ENCODE assay signal across 15 cellular contexts in the genomic region with DNA sequence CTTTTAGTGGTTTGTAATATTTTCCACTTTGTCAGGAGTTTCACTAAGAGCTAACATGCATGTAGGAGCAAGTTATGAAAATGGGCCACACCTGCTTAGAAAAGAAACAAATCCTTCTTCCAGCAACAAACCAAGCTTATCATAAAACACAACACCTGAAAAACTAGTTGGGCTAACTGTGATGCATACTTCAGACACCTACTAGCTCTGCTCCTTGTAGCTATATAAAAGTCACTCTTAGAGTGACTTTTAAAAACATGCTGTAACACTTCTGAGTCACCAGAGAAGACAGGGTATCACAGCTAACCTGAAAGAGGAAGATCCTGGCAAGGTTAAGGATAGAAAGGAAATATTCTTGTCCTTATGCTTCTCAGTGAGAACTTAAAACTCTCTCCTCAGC. TPM values are rescaled to one million over a fixed set of nuclear protein-coding genes. Genes with fewer than 3 reads are reported as not detected.
DNase-seq lines count a peak whose midpoint lies in the region; ATAC-seq and TF ChIP-seq lines count a peak whose summit lies in the region.
"Had no signal": no experiment of that assay in that cellular context is flagged by ENCODE, and none has a peak within 500 bp of the region (broad histone marks: within the 10 kb centered on the region; RNA-seq: fewer than 3 reads in every experiment).

No MANE protein-coding gene starts in this region.

- no peak overlapping the region for H3K23ac ChIP-seq in trophoblast cell (ENCODE audit: low read length)

- H3K36me3 ChIP-seq in HEK293 (ENCODE audit: control insufficient read depth in 2 of 2, insufficient read depth in 1 of 2, low read length in 2 of 2) (no peaks in the 10 kb centered on the region), MM.1S (replicated peaks; ENCODE audit: insufficient read depth, low read length) (no peaks in the 10 kb centered on the region), trophoblast cell (ENCODE audit: control insufficient read depth in 1 of 2, insufficient read depth in 2 of 2, low read length in 2 of 2) (no peaks in the 10 kb centered on the region), GM23338 (ENCODE audit: insufficient read depth) (no peaks in the 10 kb centered on the region), colonic mucosa (no peaks in the 10 kb centered on the region), gastroesophageal sphincter (no peaks in the 10 kb centered on the region)

- no peak overlapping the region for H2BK5ac ChIP-seq in trophoblast cell (ENCODE audit: low read depth, low read length, poor library complexity)

- H3K4me2 ChIP-seq in MM.1S (ENCODE audit: low read depth, low read length) (no peak overlapping the region; the same call in 1 of the 2 replicates), trophoblast cell (ENCODE audit: low read length) (no peak overlapping the region), GM23338 (no peak overlapping the region)

- TF ChIP-seq CTCF in HEK293 (tag by site-specific recombination; IDR thresholded peaks at IDR 0.05) (no peak), MM.1S (IDR thresholded peaks at IDR 0.05; ENCODE audit: low read length) (no peak), GM23338 (conservative IDR thresholded peaks at IDR 0.05; ENCODE audit: low read depth in 2 of 2) (no peak), colonic mucosa (IDR thresholded peaks at IDR 0.05) (no peak), gastroesophageal sphincter (IDR thresholded peaks at IDR 0.05) (no peak)

- peaks cover 11% of the 10 kb centered on the region for H3K79me2 ChIP-seq in MM.1S (ENCODE audit: low read length)
- H3K79me2 ChIP-seq in trophoblast cell (ENCODE audit: control insufficient read depth, insufficient read depth, low read length, poor library complexity), result peaks cover 11% of the 10 kb centered on the region
- H3K79me2 ChIP-seq in GM23338 (replicated peaks; ENCODE audit: insufficient read depth), result peaks cover 7% of the 10 kb centered on the region

- H3K27ac ChIP-seq in HEK293 (ENCODE audit: extremely low read depth, low read depth, low read length) (no peak overlapping the region), MM.1S (ENCODE audit: low read length) (peak overlapping the region; percentile 22; the same call in 1 of the 2 replicates), trophoblast cell (ENCODE audit: low read depth, low read length) (no peak overlapping the region), GM23338 (ENCODE audit: low read depth) (no peak overlapping the region), colonic mucosa (no peak overlapping the region), gastroesophageal sphincter (no peak overlapping the region)
- H3K27ac ChIP-seq: WERI-Rb-1 had no signal

- no peaks in the 10 kb centered on the region for H3K9me3 ChIP-seq in HEK293 (ENCODE audit: control insufficient read depth, insufficient read depth, low read depth, low read length)
- no peaks in the 10 kb centered on the region for H3K9me3 ChIP-seq in MM.1S (replicated peaks; ENCODE audit: insufficient read depth, low read length)
- no peaks in the 10 kb centered on the region for H3K9me3 ChIP-seq in trophoblast cell (ENCODE audit: insufficient read depth, low read depth, low read length)
- no peaks in the 10 kb centered on the region for H3K9me3 ChIP-seq in colonic mucosa
- H3K9me3 ChIP-seq in gastroesophageal sphincter, result no peaks in the 10 kb centered on the region

- no peak overlapping the region for H3K4ac ChIP-seq in trophoblast cell (ENCODE audit: low read depth, low read length)

- TF ChIP-seq EP300 in gastroesophageal sphincter (IDR thresholded peaks at IDR 0.05), result no peak

- H4K12ac ChIP-seq in trophoblast cell (ENCODE audit: low read depth, low read length), result no peak overlapping the region

- H3K36me3 Mint-ChIP-seq in activated naive CD8-positive, alpha-beta T cell treated with anti-CD3 and anti-CD28 coated beads, Interleukin-2, amount 50 U/mL, for 24 hours (ENCODE audit: low read depth), result no peaks in the 10 kb centered on the region
- no peaks in the 10 kb centered on the region for H3K36me3 Mint-ChIP-seq in GM23338 (ENCODE audit: low read depth)

- H3K9me2 ChIP-seq in MM.1S (replicated peaks; ENCODE audit: insufficient read depth, low read length) (no peaks in the 10 kb centered on the region), GM23338 (ENCODE audit: insufficient read depth) (no peaks in the 10 kb centered on the region)

- peak overlapping the region; percentile 9 for H3K27ac Mint-ChIP-seq in activated naive CD8-positive, alpha-beta T cell treated with anti-CD3 and anti-CD28 coated beads, Interleukin-2, amount 50 U/mL, for 24 hours
- H3K27ac Mint-ChIP-seq in GM23338, result no peak overlapping the region
- H3K27ac Mint-ChIP-seq: activated CD8-positive, alpha-beta memory T cell treated with anti-CD3 and anti-CD28 coated beads, Interleukin-2, amount 10 ng/mL, durations not matched to agents 7 days and 5 days; H9 had no signal

- no peak for TF ChIP-seq POLR2A in gastroesophageal sphincter (IDR thresholded peaks at IDR 0.05)

- no peak overlapping the region for H3K4me3 Mint-ChIP-seq in activated naive CD8-positive, alpha-beta T cell treated with anti-CD3 and anti-CD28 coated beads, Interleukin-2, amount 50 U/mL, for 24 hours
- no peak overlapping the region for H3K4me3 Mint-ChIP-seq in GM23338
- H3K4me3 Mint-ChIP-seq: activated CD8-positive, alpha-beta memory T cell treated with anti-CD3 and anti-CD28 coated beads, Interleukin-2, amount 10 ng/mL, durations not matched to agents 7 days and 5 days; H9 had no signal

- H4K91ac ChIP-seq in trophoblast cell (ENCODE audit: low read depth, low read length), result no peak overlapping the region

- CTCF ChIA-PET in HEK293 (lab: Yijun Ruan, JAX), result interaction anchor here (0.5 to 0.6 kb wide), 2 partner anchors 69 to 90 kb away, joined by 3 to 4 read pairs; no protein-coding TSS in a partner anchor

- H4K8ac ChIP-seq in trophoblast cell (ENCODE audit: low read depth, low read length), result no peak overlapping the region

- H3K4me3 ChIP-seq in HEK293 (ENCODE audit: low read depth, low read length) (no peak overlapping the region), MM.1S (ENCODE audit: low read length) (no peak overlapping the region), trophoblast cell (ENCODE audit: low read depth, low read length) (no peak overlapping the region), GM23338 (no peak overlapping the region), colonic mucosa (no peak overlapping the region), gastroesophageal sphincter (no peak overlapping the region)

- H3K79me1 ChIP-seq in trophoblast cell (ENCODE audit: low read length), result peaks cover 16% of the 10 kb centered on the region

- H3K4me1 ChIP-seq in HEK293 (ENCODE audit: control insufficient read depth, insufficient read depth, low read length), result no peaks in the 10 kb centered on the region
- peaks cover 18% of the 10 kb centered on the region for H3K4me1 ChIP-seq in MM.1S (ENCODE audit: low read length)
- H3K4me1 ChIP-seq in trophoblast cell (ENCODE audit: control insufficient read depth in 1 of 2, insufficient read depth in 2 of 2, low read length in 2 of 2), result no peaks in the 10 kb centered on the region
- peaks cover 17% of the 10 kb centered on the region for H3K4me1 ChIP-seq in GM23338 (ENCODE audit: insufficient read depth)
- no peaks in the 10 kb centered on the region for H3K4me1 ChIP-seq in colonic mucosa
- peaks cover 0 to 14% (median 0%) of the 10 kb centered on the region in 3 donors for H3K4me1 ChIP-seq in gastroesophageal sphincter

- peaks cover 2% of the 10 kb centered on the region for H3K27me3 Mint-ChIP-seq in activated naive CD8-positive, alpha-beta T cell treated with anti-CD3 and anti-CD28 coated beads, Interleukin-2, amount 50 U/mL, for 24 hours
- H3K27me3 Mint-ChIP-seq in GM23338 (ENCODE audit: insufficient read depth, low read depth, poor library complexity), result peaks cover 2% of the 10 kb centered on the region

- H3K9ac ChIP-seq in MM.1S (ENCODE audit: low read length) (no peak overlapping the region), trophoblast cell (ENCODE audit: low read length) (no peak overlapping the region), colonic mucosa (ENCODE audit: low read depth in 2 of 2, low read length in 2 of 2) (peak overlapping the region in 1 of 2 donors; percentile 19)

- no peak overlapping the region for H2BK120ac ChIP-seq in trophoblast cell (ENCODE audit: insufficient read depth, low read length, poor library complexity)

- intact Hi-C loops in colonic mucosa (cut with DNase I), result no loop called here

- H2AFZ ChIP-seq in MM.1S (ENCODE audit: low read length) (no peak overlapping the region), trophoblast cell (ENCODE audit: insufficient read depth, low read length, poor library complexity) (no peak overlapping the region), GM23338 (no peak overlapping the region)

- H3F3A ChIP-seq in MM.1S (ENCODE audit: insufficient read depth, low read length), result peaks cover 12% of the 10 kb centered on the region; the same call in 1 of the 2 replicates
- no peaks in the 10 kb centered on the region for H3F3A ChIP-seq in GM23338 (replicated peaks; ENCODE audit: low read depth)

- POLR2A ChIA-PET in HEK293 (lab: Yijun Ruan, JAX), result no interaction called here

- no peak for ATAC-seq in activated naive CD8-positive, alpha-beta T cell treated with anti-CD3 and anti-CD28 coated beads, Interleukin-2, amount 50 U/mL, for 24 hours
- ATAC-seq in GM23338 (no peak), gastroesophageal sphincter (no peak)
- ATAC-seq: activated CD8-positive, alpha-beta memory T cell treated with anti-CD3 and anti-CD28 coated beads, Interleukin-2, amount 10 ng/mL, durations not matched to agents 7 days and 5 days; left cardiac atrium; right cardiac atrium had no signal

- H4K20me1 ChIP-seq in MM.1S (ENCODE audit: insufficient read depth, low read length), result no peaks in the 10 kb centered on the region
- peaks cover under 1% of the 10 kb centered on the region; the same call in 1 of the 2 replicates for H4K20me1 ChIP-seq in GM23338 (replicated peaks; ENCODE audit: insufficient read depth)

- peaks cover 30% of the 10 kb centered on the region for H3K4me1 Mint-ChIP-seq in activated naive CD8-positive, alpha-beta T cell treated with anti-CD3 and anti-CD28 coated beads, Interleukin-2, amount 50 U/mL, for 24 hours
- peaks cover 13% of the 10 kb centered on the region for H3K4me1 Mint-ChIP-seq in GM23338

- H3K18ac ChIP-seq in trophoblast cell (ENCODE audit: low read length), result no peak overlapping the region

- no peaks in the 10 kb centered on the region for H3K27me3 ChIP-seq in MM.1S (replicated peaks; ENCODE audit: insufficient read depth, low read length)
- H3K27me3 ChIP-seq in trophoblast cell (ENCODE audit: insufficient read depth, low read length), result no peaks in the 10 kb centered on the region
- no peaks in the 10 kb centered on the region for H3K27me3 ChIP-seq in GM23338 (ENCODE audit: insufficient read depth)
- no peaks in the 10 kb centered on the region for H3K27me3 ChIP-seq in colonic mucosa
- H3K27me3 ChIP-seq in gastroesophageal sphincter, result no peaks in the 10 kb centered on the region

- no peak overlapping the region for H2BK12ac ChIP-seq in trophoblast cell (ENCODE audit: low read length)

- no peak overlapping the region for H3K14ac ChIP-seq in trophoblast cell (ENCODE audit: low read length)

- DNase-seq in MM.1S (peak; percentile 19), trophoblast cell (peak; percentile 66 to 95), GM23338 (ENCODE audit: low spot score) (no peak), colonic mucosa (no peak)
- DNase-seq in activated naive CD8-positive, alpha-beta T cell treated with anti-CD3 and anti-CD28 coated beads, Interleukin-2, amount 50 U/mL, for 24 hours, result no peak
- DNase-seq: activated CD8-positive, alpha-beta memory T cell treated with anti-CD3 and anti-CD28 coated beads, Interleukin-2, amount 10 ng/mL, durations not matched to agents 7 days and 5 days; activated naive CD4-positive, alpha-beta T cell; H9; left cardiac atrium; NCI-H1092 treated with DMSO at 0.1 percent for 48 hours; NCI-H748 treated with DMSO at 0.1 percent for 48 hours; right cardiac atrium; WERI-Rb-1 had no signal

- H3K9me3 Mint-ChIP-seq in activated naive CD8-positive, alpha-beta T cell treated with anti-CD3 and anti-CD28 coated beads, Interleukin-2, amount 50 U/mL, for 24 hours, result no peaks in the 10 kb centered on the region
- no peaks in the 10 kb centered on the region; the same call in 1 of the 3 replicates for H3K9me3 Mint-ChIP-seq in GM23338
- H3K9me3 Mint-ChIP-seq: H9 had no signal

- H2AK5ac ChIP-seq in trophoblast cell (ENCODE audit: low read length), result no peak overlapping the region

RNA-seq across cellular contexts. Expression of gene SLAIN2, which starts 3.6 kb away (rescaled TPM):
- polyA plus RNA-seq in trophoblast cell (2013), result 131 and 137 TPM in 2 replicates
- total RNA-seq in GM23338 (2014; rRNA removed; shearing (Covaris generic)), result 27.9 and 33.5 TPM in 2 replicates
- 21.2 and 21.9 TPM in 2 replicates for polyA plus RNA-seq in GM23338 (2016; fragmentation: Nextera tagmentation; extraction: Ambion mirVana)
- total RNA-seq in colonic mucosa, result 10 to 100 TPM; 70.2 to 98.5 TPM
- 100 to 1,000 TPM in 3 of 4 donors, 10 to 100 TPM in 1; 68.4 to 238 (median 115) TPM for total RNA-seq in gastroesophageal sphincter

Comparison
In these comparisons a context has a peak if more than half of its experiments do, and no peak if none do; other contexts are left out.
1. DNase-seq: peak in MM.1S (single experiment) and trophoblast cell (2 of 2); none in activated naive CD8-positive, alpha-beta T cell treated with anti-CD3 and anti-CD28 coated beads, Interleukin-2, amount 50 U/mL, for 24 hours (single experiment), GM23338 (single experiment) and colonic mucosa (single experiment).